In genomic region chr1:9416506-9416905, GRCh38 we compare ENCODE assay signal across 22 cellular contexts.
A peak's percentile ranks its signal among the peaks of the same experiment; 100 is the strongest.
DNase-seq lines count a peak whose midpoint lies in the region; FAIRE-seq and TF ChIP-seq lines count a peak whose summit lies in the region.
"Had no signal": no experiment of that assay in that cellular context is flagged by ENCODE, and none has a peak within 500 bp of the region (broad histone marks: within the 10 kb centered on the region; RNA-seq: fewer than 3 reads in every experiment).

No MANE protein-coding gene starts in this region.

- no peaks in the 10 kb centered on the region for H3K79me2 ChIP-seq in OCI-LY1 (ENCODE audit: insufficient read depth, low read length)

- no peaks in the 10 kb centered on the region; the same call in 1 of the 2 replicates for H3F3A ChIP-seq in OCI-LY1 (ENCODE audit: insufficient read depth, low read length)

- no peak overlapping the region for H3K4me3 ChIP-seq in BLaER1
- peak overlapping the region in 1 of 2 donors; percentile 4 for H3K4me3 ChIP-seq in CD4-positive, alpha-beta memory T cell (ENCODE audit: low read length in 2 of 2)
- H3K4me3 ChIP-seq in OCI-LY1 (ENCODE audit: low read depth, low read length, poor library complexity, severe bottlenecking) = peak overlapping the region; percentile 33
- H3K4me3 ChIP-seq in colonic mucosa = no peak overlapping the region
- H3K4me3 ChIP-seq: esophagus muscularis mucosa had no signal

- DNase-seq in CD4-positive, alpha-beta memory T cell = no peak
- no peak for DNase-seq in glutamatergic neuron
- DNase-seq in HTR-8/SVneo (ENCODE audit: insufficient read length, low spot score) = no peak
- DNase-seq in SKM-1 treated with dmso at 0.1 percent for 144 hours (lab: John Stamatoyannopoulos, UW; ENCODE audit: unreplicated experiment) = no peak
- no peak for DNase-seq in colonic mucosa
- DNase-seq: activated CD8-positive, alpha-beta memory T cell treated with anti-CD3 and anti-CD28 coated beads, Interleukin-2, amount 50 U/mL, for 4 hours; activated naive CD4-positive, alpha-beta T cell treated with anti-CD3 and anti-CD28 coated beads, Interleukin-2, amount 50 U/mL, for 16 hours; cerebellar nuclear complex; effector CD4-positive, alpha-beta T cell; EL; left colon; NCI-H1417; NCI-H510A treated with DMSO at 0.1 percent for 48 hours; SK-N-SH; stimulated activated CD4-positive, alpha-beta T cell treated with anti-CD3 and anti-CD28 coated beads, Interleukin-1b, Interleukin-23, amount 100 ng/mL, for 48 hours; stimulated activated naive B cell treated with anti-CD40 and anti-IgM and Interleukin-4, amounts not matched to agents 10 μg/mL and 1 μg/mL and 100 μg/mL, for 72 hours had no signal

- peaks cover 5% of the 10 kb centered on the region; the same call in 1 of the 2 replicates for H3K27me3 ChIP-seq in BLaER1
- H3K27me3 ChIP-seq in CD4-positive, alpha-beta memory T cell (ENCODE audit: insufficient read depth, low read length) = no peaks in the 10 kb centered on the region
- no peaks in the 10 kb centered on the region for H3K27me3 ChIP-seq in OCI-LY1 (ENCODE audit: insufficient read depth, low read length)
- H3K27me3 ChIP-seq in colonic mucosa = no peaks in the 10 kb centered on the region
- H3K27me3 ChIP-seq: esophagus muscularis mucosa had no signal

- H3K36me3 Mint-ChIP-seq in CD4-positive, alpha-beta memory T cell = no peaks in the 10 kb centered on the region
- H3K36me3 Mint-ChIP-seq in glutamatergic neuron (ENCODE audit: unreplicated experiment) = no peaks in the 10 kb centered on the region

- H3K4me1 Mint-ChIP-seq in CD4-positive, alpha-beta memory T cell = peaks cover 42 to 66% (median 54%) of the 10 kb centered on the region in 4 donors
- H3K4me1 Mint-ChIP-seq in glutamatergic neuron (ENCODE audit: low read depth, unreplicated experiment) = peaks cover 19% of the 10 kb centered on the region
- H3K4me1 Mint-ChIP-seq: neural crest cell had no signal

- no peaks in the 10 kb centered on the region for H3K9me3 Mint-ChIP-seq in CD4-positive, alpha-beta memory T cell
- peaks cover 5% of the 10 kb centered on the region for H3K9me3 Mint-ChIP-seq in glutamatergic neuron (ENCODE audit: unreplicated experiment)
- H3K9me3 Mint-ChIP-seq: neural crest cell; stimulated activated naive B cell treated with anti-CD40 and anti-IgM and Interleukin-4, amounts not matched to agents 10 μg/mL and 1 μg/mL and 100 μg/mL, for 72 hours had no signal

- H3K4me3 Mint-ChIP-seq in CD4-positive, alpha-beta memory T cell = peak overlapping the region; percentile 67 to 81 (median 78)
- no peak overlapping the region for H3K4me3 Mint-ChIP-seq in glutamatergic neuron (ENCODE audit: unreplicated experiment)
- H3K4me3 Mint-ChIP-seq: neural crest cell; stimulated activated naive B cell treated with anti-CD40 and anti-IgM and Interleukin-4, amounts not matched to agents 10 μg/mL and 1 μg/mL and 100 μg/mL, for 72 hours had no signal

- peak overlapping the region in 6 of 7 donors; percentile 18 to 87 (median 70) for H3K27ac Mint-ChIP-seq in CD4-positive, alpha-beta memory T cell
- H3K27ac Mint-ChIP-seq in glutamatergic neuron (ENCODE audit: unreplicated experiment) = peak overlapping the region; percentile 6

- H3K9ac ChIP-seq in BLaER1 (no peak overlapping the region), OCI-LY1 (ENCODE audit: low read length) (peak overlapping the region; percentile 49; the same call in 1 of the 2 replicates), colonic mucosa (ENCODE audit: low read depth in 2 of 2, low read length in 2 of 2) (no peak overlapping the region)
- H3K9ac ChIP-seq: SK-N-SH had no signal

- H3K9me3 ChIP-seq in BLaER1 (no peaks in the 10 kb centered on the region), OCI-LY1 (ENCODE audit: low read length) (no peaks in the 10 kb centered on the region), colonic mucosa (no peaks in the 10 kb centered on the region)
- no peaks in the 10 kb centered on the region for H3K9me3 ChIP-seq in CD4-positive, alpha-beta memory T cell (ENCODE audit: control insufficient read depth in 1 of 2, low read length in 2 of 2)
- H3K9me3 ChIP-seq: esophagus muscularis mucosa, SK-N-SH had no signal

- H3K36me3 ChIP-seq in BLaER1 (no peaks in the 10 kb centered on the region), OCI-LY1 (ENCODE audit: insufficient read depth, low read length) (no peaks in the 10 kb centered on the region), colonic mucosa (no peaks in the 10 kb centered on the region)
- no peaks in the 10 kb centered on the region for H3K36me3 ChIP-seq in CD4-positive, alpha-beta memory T cell (ENCODE audit: insufficient read depth, low read length)
- H3K36me3 ChIP-seq: esophagus muscularis mucosa had no signal

- intact Hi-C loops in CD4-positive, alpha-beta memory T cell (cut with micrococcal nuclease) = no loop called here
- intact Hi-C loops in colonic mucosa (cut with DNase I) = no loop called here

- peak overlapping the region; percentile 37; the same call in 1 of the 2 replicates for H3K27ac ChIP-seq in BLaER1
- no peak overlapping the region for H3K27ac ChIP-seq in CD4-positive, alpha-beta memory T cell (ENCODE audit: low read depth, low read length)
- H3K27ac ChIP-seq in OCI-LY1 (ENCODE audit: low read depth, low read length, poor library complexity, severe bottlenecking) = peak overlapping the region; percentile 98
- no peak overlapping the region for H3K27ac ChIP-seq in colonic mucosa
- H3K27ac ChIP-seq: esophagus muscularis mucosa, RWPE1 had no signal

- CTCF ChIA-PET in CD4-positive, alpha-beta memory T cell (lab: Charles Lee; ENCODE audit: partially characterized antibody) = no interaction called here

- H3K27me3 Mint-ChIP-seq in CD4-positive, alpha-beta memory T cell = peaks cover 0 to 5% of the 10 kb centered on the region in 2 donors
- H3K27me3 Mint-ChIP-seq in glutamatergic neuron (ENCODE audit: unreplicated experiment) = peaks cover 7% of the 10 kb centered on the region
- H3K27me3 Mint-ChIP-seq: stimulated activated naive B cell treated with anti-CD40 and anti-IgM and Interleukin-4, amounts not matched to agents 10 μg/mL and 1 μg/mL and 100 μg/mL, for 72 hours had no signal

- no peak for FAIRE-seq in HTR-8/SVneo (lab: Jason Lieb, UNC)
- FAIRE-seq: HepG2 had no signal

- POLR2A ChIA-PET in CD4-positive, alpha-beta memory T cell (lab: Charles Lee; ENCODE audit: partially characterized antibody) = interaction anchor here (1.3 to 4.0 kb wide), 2 partner anchors 10 to 11 kb away, joined by 3 to 18 read pairs; no protein-coding TSS in a partner anchor

- H3K4me2 ChIP-seq in BLaER1 = peak overlapping the region; percentile 75
- peak overlapping the region; percentile 50; the same call in 1 of the 2 replicates for H3K4me2 ChIP-seq in OCI-LY1 (ENCODE audit: low read length)
- H3K4me2 ChIP-seq: SK-N-SH had no signal

- H2AFZ ChIP-seq in OCI-LY1 (ENCODE audit: low read length) = no peak overlapping the region

- H3K4me1 ChIP-seq in BLaER1 = peaks cover 97% of the 10 kb centered on the region
- peaks cover 66% of the 10 kb centered on the region for H3K4me1 ChIP-seq in CD4-positive, alpha-beta memory T cell (ENCODE audit: insufficient read depth, low read length)
- peaks cover 95% of the 10 kb centered on the region for H3K4me1 ChIP-seq in OCI-LY1 (ENCODE audit: insufficient read depth, low read length, severe bottlenecking)
- peaks cover 11% of the 10 kb centered on the region for H3K4me1 ChIP-seq in colonic mucosa

- no peaks in the 10 kb centered on the region for H3K9me2 ChIP-seq in OCI-LY1 (ENCODE audit: low read depth, low read length)
- H3K9me2 ChIP-seq: SK-N-SH had no signal

- H4K20me1 ChIP-seq in BLaER1 = 0 out of 2 replicates have a peak, but pooled peaks cover 5% of the 10 kb centered on the region
- H4K20me1 ChIP-seq in OCI-LY1 (ENCODE audit: insufficient read depth, low read length) = no peaks in the 10 kb centered on the region

- TF ChIP-seq CTCF in OCI-LY1 (IDR thresholded peaks at IDR 0.05; ENCODE audit: low read length) = no peak
- TF ChIP-seq CTCF in glutamatergic neuron (IDR thresholded peaks at IDR 0.05; ENCODE audit: partially characterized antibody, unreplicated experiment) = no peak
- TF ChIP-seq CTCF in colonic mucosa (IDR thresholded peaks at IDR 0.05) = no peak

Comparison
In these comparisons a context has a peak if more than half of its experiments do, and no peak if none do; other contexts are left out.
1. H3K27ac ChIP-seq: peak in BLaER1 (single experiment) and OCI-LY1 (single experiment); none in CD4-positive, alpha-beta memory T cell (single experiment) and colonic mucosa (single experiment).